Comparison of ENCODE assay signal across 23 cellular contexts in the genomic region with DNA sequence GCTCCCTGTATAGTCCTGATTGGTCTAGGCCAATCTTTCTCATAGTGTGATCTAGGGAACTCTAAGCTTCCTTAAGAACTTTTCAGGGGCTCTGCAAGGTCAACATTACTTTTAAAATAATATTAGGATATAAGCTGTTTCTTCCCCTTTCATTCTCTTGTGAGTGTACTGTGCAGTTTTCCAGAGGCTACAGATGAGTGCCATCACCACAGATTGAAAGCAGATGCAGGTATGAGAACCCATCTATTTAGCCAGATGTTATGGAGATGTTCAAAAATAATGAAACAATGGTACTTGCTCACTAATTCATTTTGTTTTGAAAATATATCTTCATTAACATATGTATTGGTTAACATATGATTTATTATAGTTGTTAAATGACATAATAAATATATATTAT.
"Had no signal": no experiment of that assay in that cellular context is flagged by ENCODE, and none has a peak within 500 bp of the region (broad histone marks: within the 10 kb centered on the region; RNA-seq: fewer than 3 reads in every experiment).

No MANE protein-coding gene starts in this region.

- H3K4me1 Mint-ChIP-seq: stimulated activated naive CD8-positive, alpha-beta T cell treated with anti-CD3 and anti-CD28 coated beads, Interleukin-15, amount 100 ng/mL, for 72 hours had no signal

- H3K4me3 Mint-ChIP-seq: neural progenitor cell; stimulated activated naive CD8-positive, alpha-beta T cell treated with anti-CD3 and anti-CD28 coated beads, Interleukin-15, amount 100 ng/mL, for 72 hours had no signal

- H3K9me3 ChIP-seq: psoas muscle, right lobe of liver, suprapubic skin, transverse colon, uterus had no signal

- H3K9me3 Mint-ChIP-seq: stimulated activated naive CD8-positive, alpha-beta T cell treated with anti-CD3 and anti-CD28 coated beads, Interleukin-15, amount 100 ng/mL, for 72 hours had no signal

- H3K27ac Mint-ChIP-seq: neural progenitor cell; stimulated activated naive CD8-positive, alpha-beta T cell treated with anti-CD3 and anti-CD28 coated beads, Interleukin-15, amount 100 ng/mL, for 72 hours had no signal

- H3K27ac ChIP-seq: neural progenitor cell, psoas muscle, right lobe of liver, suprapubic skin, transverse colon, uterus, VCaP had no signal

- H3K4me1 ChIP-seq: psoas muscle, right lobe of liver, suprapubic skin, uterus had no signal

- H3K36me3 Mint-ChIP-seq: neural progenitor cell had no signal

- H3K27me3 ChIP-seq: neural progenitor cell, right lobe of liver, suprapubic skin, transverse colon, uterus had no signal

- ATAC-seq: left lobe of liver; psoas muscle; right lobe of liver; stimulated activated naive CD8-positive, alpha-beta T cell treated with anti-CD3 and anti-CD28 coated beads, Interleukin-15, amount 100 ng/mL, for 72 hours had no signal

- H3K4me2 ChIP-seq: neural progenitor cell had no signal

- H3K36me3 ChIP-seq: neural progenitor cell, right lobe of liver, suprapubic skin, transverse colon, uterus had no signal

- DNase-seq: activated CD4-positive, CD25-positive, alpha-beta regulatory T cell treated with anti-CD3 and anti-CD28 coated beads, Interleukin-2, amount 50 U/mL, for 72 hours; activated CD8-positive, alpha-beta memory T cell treated with anti-CD3 and anti-CD28 coated beads for 24 hours; activated CD8-positive, alpha-beta memory T cell treated with anti-CD3 and anti-CD28 coated beads, Interleukin-2, amount 50 U/mL, for 48 hours; activated effector memory CD4-positive, alpha-beta T cell treated with Interleukin-2 at 50 U/mL for 16 hours; activated naive CD4-positive, alpha-beta T cell treated with anti-CD3 and anti-CD28 coated beads, Interleukin-2, amount 50 U/mL, for 16 hours; activated T-cell treated with anti-CD3 and anti-CD28 coated beads, Interleukin-2, amount 50 U/mL, for 48 hours; effector CD4-positive, alpha-beta T cell; foreskin melanocyte; glutamatergic neuron; kidney; psoas muscle; right lobe of liver; small intestine; stimulated activated CD4-positive, alpha-beta T cell treated with anti-CD3 and anti-CD28 coated beads, Interleukin-15, amount 100 ng/mL, for 24 hours; stimulated activated CD4-positive, alpha-beta T cell treated with anti-CD3 and anti-CD28 coated beads, Interleukin-4, amount 100 ng/mL, for 1 hour; stimulated activated naive CD8-positive, alpha-beta T cell treated with anti-CD3 and anti-CD28 coated beads, Interleukin-15, amount 100 ng/mL, for 72 hours; T-helper 2 cell; transverse colon; uterus had no signal

- H3K4me3 ChIP-seq: neural progenitor cell, psoas muscle, right lobe of liver, suprapubic skin, transverse colon, uterus had no signal
